In the genomic region with DNA sequence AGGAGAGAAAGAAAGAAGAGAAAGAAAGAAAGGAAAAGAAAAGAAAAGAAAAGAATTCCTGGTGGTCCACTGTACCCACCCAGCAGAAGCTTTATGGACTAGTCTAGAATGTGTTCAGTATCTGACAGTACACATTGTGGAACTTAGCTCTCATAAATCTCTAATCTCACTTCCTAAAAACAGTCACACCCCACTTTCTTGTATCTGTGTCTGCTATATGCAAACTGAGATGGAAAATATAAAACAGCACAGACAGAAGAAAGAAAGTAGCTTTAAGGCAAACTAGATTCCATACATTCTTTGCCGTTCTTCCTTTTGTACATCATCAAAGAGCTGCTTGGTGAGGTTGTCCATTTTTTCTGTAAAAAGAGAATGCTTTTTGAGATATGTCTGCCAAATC, we compare ENCODE assay signal across 8 cellular contexts. TPM values are rescaled to one million over a fixed set of nuclear protein-coding genes. Genes with fewer than 3 reads are reported as not detected.
DNase-seq lines count a peak whose midpoint lies in the region; ATAC-seq and TF ChIP-seq lines count a peak whose summit lies in the region.

No MANE protein-coding gene starts in this region.

- POLR2A ChIA-PET in activated CD4-positive, alpha-beta memory T cell treated with anti-CD3 and anti-CD28 coated beads, Interleukin-2, amount 10 ng/mL, durations not matched to agents 7 days and 5 days (lab: Charles Lee): no interaction called here

- DNase-seq in HFFc6 (no peak), memory B cell (ENCODE audit: low spot score in 2 of 2) (peak in 1 of 2 donors; percentile 44), NCI-H748 (lab: John Stamatoyannopoulos, UW; ENCODE audit: unreplicated experiment) (no peak), cortex of kidney (lab: John Stamatoyannopoulos, UW) (no peak), nephron progenitor cell (no peak)
- no peak for DNase-seq in activated CD4-positive, alpha-beta memory T cell treated with anti-CD3 and anti-CD28 coated beads, Interleukin-2, amount 10 ng/mL, durations not matched to agents 7 days and 5 days

- peaks cover 3% of the 10 kb centered on the region for H3K27me3 Mint-ChIP-seq in HFFc6 (ENCODE audit: insufficient read depth)
- H3K27me3 Mint-ChIP-seq in memory B cell: no peaks in the 10 kb centered on the region
- H3K27me3 Mint-ChIP-seq in activated CD4-positive, alpha-beta memory T cell treated with anti-CD3 and anti-CD28 coated beads, Interleukin-2, amount 10 ng/mL, durations not matched to agents 7 days and 5 days: peaks cover 2% of the 10 kb centered on the region
- H3K27me3 Mint-ChIP-seq in nephron progenitor cell (ENCODE audit: low read depth, poor library complexity): peaks cover 3% of the 10 kb centered on the region

- H3K36me3 Mint-ChIP-seq in HFFc6 (ENCODE audit: low read depth): no peaks in the 10 kb centered on the region
- H3K36me3 Mint-ChIP-seq in memory B cell: peaks cover under 1% of the 10 kb centered on the region
- H3K36me3 Mint-ChIP-seq in activated CD4-positive, alpha-beta memory T cell treated with anti-CD3 and anti-CD28 coated beads, Interleukin-2, amount 10 ng/mL, durations not matched to agents 7 days and 5 days (ENCODE audit: low read depth): no peaks in the 10 kb centered on the region
- no peaks in the 10 kb centered on the region for H3K36me3 Mint-ChIP-seq in nephron progenitor cell (ENCODE audit: low read depth)

- CTCF ChIA-PET in activated CD4-positive, alpha-beta memory T cell treated with anti-CD3 and anti-CD28 coated beads, Interleukin-2, amount 10 ng/mL, durations not matched to agents 7 days and 5 days (lab: Charles Lee): interaction anchor here (1.1 to 2.6 kb wide), 3 partner anchors 18 to 24 kb away, joined by 4 to 10 read pairs (median 4); no protein-coding TSS in a partner anchor

- H3K27ac Mint-ChIP-seq in HFFc6 (peak overlapping the region; percentile 48; the same call in 1 of the 2 replicates), memory B cell (peak overlapping the region; percentile 97), nephron progenitor cell (no peak overlapping the region)
- no peak overlapping the region for H3K27ac Mint-ChIP-seq in activated CD4-positive, alpha-beta memory T cell treated with anti-CD3 and anti-CD28 coated beads, Interleukin-2, amount 10 ng/mL, durations not matched to agents 7 days and 5 days

- H3K4me1 Mint-ChIP-seq in HFFc6 (ENCODE audit: low read depth) (peaks cover 44% of the 10 kb centered on the region), memory B cell (peaks cover 39% of the 10 kb centered on the region), nephron progenitor cell (no peaks in the 10 kb centered on the region)
- peaks cover 20% of the 10 kb centered on the region for H3K4me1 Mint-ChIP-seq in activated CD4-positive, alpha-beta memory T cell treated with anti-CD3 and anti-CD28 coated beads, Interleukin-2, amount 10 ng/mL, durations not matched to agents 7 days and 5 days

- ATAC-seq in GM18867 (IDR thresholded peaks at IDR 0.05; ENCODE audit: unreplicated experiment) (peak; percentile 68), HG03575 (IDR thresholded peaks at IDR 0.05; ENCODE audit: extremely low read depth, insufficient number of reproducible peaks, low FRiP score, unreplicated experiment) (peak; percentile 49), memory B cell (ENCODE audit: low read depth) (peak; percentile 41)

- TF ChIP-seq CTCF in HFFc6 (IDR thresholded peaks at IDR 0.05): no peak
- TF ChIP-seq CTCF in nephron progenitor cell (IDR thresholded peaks at IDR 0.05): no peak

- H3K9me3 Mint-ChIP-seq in HFFc6: no peaks in the 10 kb centered on the region
- no peaks in the 10 kb centered on the region for H3K9me3 Mint-ChIP-seq in memory B cell
- no peaks in the 10 kb centered on the region for H3K9me3 Mint-ChIP-seq in activated CD4-positive, alpha-beta memory T cell treated with anti-CD3 and anti-CD28 coated beads, Interleukin-2, amount 10 ng/mL, durations not matched to agents 7 days and 5 days
- H3K9me3 Mint-ChIP-seq in nephron progenitor cell: no peaks in the 10 kb centered on the region

- peak overlapping the region; percentile 58 for H3K4me3 Mint-ChIP-seq in HFFc6
- H3K4me3 Mint-ChIP-seq in memory B cell: peak overlapping the region; percentile 84
- H3K4me3 Mint-ChIP-seq in activated CD4-positive, alpha-beta memory T cell treated with anti-CD3 and anti-CD28 coated beads, Interleukin-2, amount 10 ng/mL, durations not matched to agents 7 days and 5 days: no peak overlapping the region
- H3K4me3 Mint-ChIP-seq in nephron progenitor cell: no peak overlapping the region

RNA-seq across cellular contexts. Expression of a gene that starts 41.1 kb away (rescaled TPM):
- total RNA-seq in HFFc6 (2021; fragmentation: NEBNext Ultra II Directional; extraction: Animal tissue kit (Norgen Biotek cat#: 25700)): 10 to 100 TPM; 24.1 to 37.1 (median 33.0) TPM
- total RNA-seq in activated CD4-positive, alpha-beta memory T cell treated with anti-CD3 and anti-CD28 coated beads, Interleukin-2, amount 10 ng/mL, durations not matched to agents 7 days and 5 days: 10 to 100 TPM; 35.4 to 35.5 TPM

Comparison
In these comparisons a context has a peak if more than half of its experiments do, and no peak if none do; other contexts are left out.
1. H3K27ac Mint-ChIP-seq: peak in HFFc6 (single experiment) and memory B cell (single experiment); none in activated CD4-positive, alpha-beta memory T cell treated with anti-CD3 and anti-CD28 coated beads, Interleukin-2, amount 10 ng/mL, durations not matched to agents 7 days and 5 days (single experiment) and nephron progenitor cell (single experiment).
2. H3K4me3 Mint-ChIP-seq: peak in HFFc6 (single experiment) and memory B cell (single experiment); none in activated CD4-positive, alpha-beta memory T cell treated with anti-CD3 and anti-CD28 coated beads, Interleukin-2, amount 10 ng/mL, durations not matched to agents 7 days and 5 days (single experiment) and nephron progenitor cell (single experiment).
3. Peak in every context shown above with its lines, with median percentiles within 50 percentile points of each other: ATAC-seq.